In the genomic region with DNA sequence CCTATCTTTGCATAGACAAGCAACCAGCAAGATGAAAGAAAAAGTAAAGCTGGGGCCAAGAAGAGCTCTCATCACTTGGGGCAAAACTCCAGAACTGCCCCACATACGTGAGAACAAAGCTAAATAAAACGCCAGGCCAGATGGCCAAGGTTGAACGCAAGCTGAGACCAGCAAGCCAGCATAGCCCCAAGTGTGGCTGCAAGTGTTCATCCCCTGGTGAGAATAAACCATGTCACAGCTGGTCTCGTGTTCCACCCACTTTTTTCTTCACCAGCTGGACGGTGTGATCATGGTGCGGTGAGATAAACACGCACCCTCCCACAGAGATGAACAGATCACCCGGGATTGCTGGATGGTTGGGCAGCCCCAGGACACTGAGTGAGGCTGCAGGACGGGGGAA, we compare ENCODE assay signal across 25 cellular contexts.
DNase-seq lines count a peak whose midpoint lies in the region; ATAC-seq and TF ChIP-seq lines count a peak whose summit lies in the region.
"Had no signal": no experiment of that assay in that cellular context is flagged by ENCODE, and none has a peak within 500 bp of the region (broad histone marks: within the 10 kb centered on the region; RNA-seq: fewer than 3 reads in every experiment).

No MANE protein-coding gene starts in this region.

- in situ Hi-C loops in astrocyte of the cerebellum (cut with HindIII; ENCODE audit: low sequenced_read_pairs) = no loop called here

- DNase-seq in NCI-H1417 (lab: John Stamatoyannopoulos, UW) (peak in 2 of 3 experiments; percentile 33 to 65), NCI-H1417 treated with DMSO at 0.1 percent for 48 hours (lab: John Stamatoyannopoulos, UW) (no peak), NCI-H345 (lab: John Stamatoyannopoulos, UW) (peak; percentile 61), astrocyte of the cerebellum (ENCODE audit: low read depth) (peak; percentile 49), posterior cingulate gyrus (peak in 7 of 10 donors; percentile 18 to 85 (median 58)), NCI-H2227 treated with DMSO at 0.1 percent for 48 hours (lab: John Stamatoyannopoulos, UW) (no peak)
- DNase-seq: 8988T; activated CD4-positive, alpha-beta T cell treated with anti-CD3 and anti-CD28 coated beads for 1 hour; activated CD8-positive, alpha-beta T cell treated with anti-CD3 and anti-CD28 coated beads, Interleukin-2, amount 10 ng/mL, durations not matched to agents 7 days and 5 days; activated effector memory CD4-positive, alpha-beta T cell treated with Interleukin-2 at 50 U/mL for 16 hours; activated naive CD8-positive, alpha-beta T cell treated with anti-CD3 and anti-CD28 coated beads for 36 hours; activated T-cell treated with anti-CD3 and anti-CD28 coated beads for 4 hours; CD4-positive, alpha-beta T cell; effector memory CD8-positive, alpha-beta T cell; GOT3; small intestine; stimulated activated CD4-positive, alpha-beta T cell treated with anti-CD3 and anti-CD28 coated beads, Interleukin-4, amount 100 ng/mL, for 1 hour; T-helper 1 cell had no signal

- intact Hi-C loops in posterior cingulate gyrus (cut with DNase I) = loop anchor here (5.0 kb wide), 1 partner anchor 101 kb away; no protein-coding TSS in a partner anchor

- no peak for TF ChIP-seq CTCF in astrocyte of the cerebellum (IDR thresholded peaks at IDR 0.05; ENCODE audit: low read depth, low read length, missing control alignments)

- H3K4me3 ChIP-seq in astrocyte of the cerebellum (ENCODE audit: low read depth, low read length) = no peak overlapping the region
- H3K4me3 ChIP-seq: ascending aorta, esophagus muscularis mucosa, hepatocyte, suprapubic skin had no signal

- ATAC-seq in GM18511 (IDR thresholded peaks at IDR 0.05; ENCODE audit: unreplicated experiment) = no peak
- no peak for ATAC-seq in GM18858 (IDR thresholded peaks at IDR 0.05; ENCODE audit: unreplicated experiment)
- ATAC-seq: activated CD8-positive, alpha-beta T cell treated with anti-CD3 and anti-CD28 coated beads, Interleukin-2, amount 10 ng/mL, durations not matched to agents 7 days and 5 days; effector memory CD8-positive, alpha-beta T cell; stimulated activated memory B cell treated with anti-CD40 and anti-IgM and Interleukin-4, amounts not matched to agents 10 μg/mL and 1 μg/mL and 100 μg/mL, for 72 hours had no signal

Comparison
In these comparisons a context has a peak if more than half of its experiments do, and no peak if none do; other contexts are left out.
1. DNase-seq: peak in NCI-H1417 (2 of 3), NCI-H345 (single experiment), astrocyte of the cerebellum (single experiment) and posterior cingulate gyrus (7 of 10); none in NCI-H1417 treated with DMSO at 0.1 percent for 48 hours (single experiment) and NCI-H2227 treated with DMSO at 0.1 percent for 48 hours (single experiment).